Comparison of ENCODE assay signal across 9 cellular contexts in genomic region chr6:70956191-70956450, GRCh38. TPM values are rescaled to one million over a fixed set of nuclear protein-coding genes. Genes with fewer than 3 reads are reported as not detected.
DNase-seq lines count a peak whose midpoint lies in the region; ATAC-seq and TF ChIP-seq lines count a peak whose summit lies in the region.
"Had no signal": no experiment of that assay in that cellular context is flagged by ENCODE, and none has a peak within 500 bp of the region (broad histone marks: within the 10 kb centered on the region; RNA-seq: fewer than 3 reads in every experiment).

No MANE protein-coding gene starts in this region.

- H3K9me3 ChIP-seq in SJSA1 (replicated peaks): no peaks in the 10 kb centered on the region
- no peaks in the 10 kb centered on the region for H3K9me3 ChIP-seq in heart right ventricle

- H3K9me3 Mint-ChIP-seq in stimulated activated effector memory CD8-positive, alpha-beta T cell treated with anti-CD3 and anti-CD28 coated beads, Interleukin-12 subunit alpha, Interleukin-12 subunit beta, amount 100 ng/mL, for 72 hours: no peaks in the 10 kb centered on the region

- DNase-seq in SJSA1 (ENCODE audit: low read depth in 1 of 2, low spot score in 2 of 2) (no peak), heart right ventricle (no peak), anterior cingulate cortex (lab: John Stamatoyannopoulos, UW) (no peak), GOT3 (lab: John Stamatoyannopoulos, UW) (no peak), posterior vena cava (ENCODE audit: low spot score) (no peak)
- no peak for DNase-seq in stimulated activated effector memory CD8-positive, alpha-beta T cell treated with anti-CD3 and anti-CD28 coated beads, Interleukin-12 subunit alpha, Interleukin-12 subunit beta, amount 100 ng/mL, for 72 hours (ENCODE audit: low spot score in 2 of 2)
- DNase-seq in activated CD8-positive, alpha-beta memory T cell treated with anti-CD3 and anti-CD28 coated beads, Interleukin-2, amount 50 U/mL, for 4 hours: no peak

- TF ChIP-seq CTCF in heart right ventricle (IDR thresholded peaks at IDR 0.05): peak in 2 of 9 donors; percentile 11 to 22

- H3K27ac ChIP-seq in SJSA1: no peak overlapping the region
- H3K27ac ChIP-seq in heart right ventricle: no peak overlapping the region

- 0 to 1% methylated on average over 27 of the region's 27 CpGs for WGBS in heart right ventricle, 2 donors

- peak overlapping the region; percentile 54 for H3K27ac Mint-ChIP-seq in stimulated activated effector memory CD8-positive, alpha-beta T cell treated with anti-CD3 and anti-CD28 coated beads, Interleukin-12 subunit alpha, Interleukin-12 subunit beta, amount 100 ng/mL, for 72 hours

- peaks cover 24% of the 10 kb centered on the region for H3K4me1 Mint-ChIP-seq in stimulated activated effector memory CD8-positive, alpha-beta T cell treated with anti-CD3 and anti-CD28 coated beads, Interleukin-12 subunit alpha, Interleukin-12 subunit beta, amount 100 ng/mL, for 72 hours

- intact Hi-C loops in heart right ventricle (cut with DNase I): loop anchor here in 6 of 10 donors (2.0 to 10.0 kb wide), 6 partner anchors 71 to 411 kb away; no protein-coding TSS in a partner anchor
- intact Hi-C loops in posterior vena cava (cut with DNase I): no loop called here

- H3K36me3 ChIP-seq in SJSA1 (no peaks in the 10 kb centered on the region), heart right ventricle (no peaks in the 10 kb centered on the region)

- H3K4me1 ChIP-seq in SJSA1 (replicated peaks): peaks cover 18% of the 10 kb centered on the region
- peaks cover 6 to 24% (median 15%) of the 10 kb centered on the region in 9 donors for H3K4me1 ChIP-seq in heart right ventricle

- ATAC-seq in GM21528 (IDR thresholded peaks at IDR 0.05; ENCODE audit: low FRiP score, unreplicated experiment) (peak; percentile 26), heart right ventricle (peak in 2 of 8 donors; percentile 18 to 51)
- ATAC-seq in stimulated activated effector memory CD8-positive, alpha-beta T cell treated with anti-CD3 and anti-CD28 coated beads, Interleukin-12 subunit alpha, Interleukin-12 subunit beta, amount 100 ng/mL, for 72 hours: no peak

- H3K27me3 ChIP-seq in SJSA1 (replicated peaks) (peaks cover 57% of the 10 kb centered on the region), heart right ventricle (peaks cover 8 to 88% (median 43%) of the 10 kb centered on the region in 7 donors)

- H3K4me3 Mint-ChIP-seq in stimulated activated effector memory CD8-positive, alpha-beta T cell treated with anti-CD3 and anti-CD28 coated beads, Interleukin-12 subunit alpha, Interleukin-12 subunit beta, amount 100 ng/mL, for 72 hours: peak overlapping the region; percentile 82

- no peaks in the 10 kb centered on the region for H3K36me3 Mint-ChIP-seq in stimulated activated effector memory CD8-positive, alpha-beta T cell treated with anti-CD3 and anti-CD28 coated beads, Interleukin-12 subunit alpha, Interleukin-12 subunit beta, amount 100 ng/mL, for 72 hours

- H3K4me3 ChIP-seq in SJSA1 (peak overlapping the region; percentile 21), heart right ventricle (peak overlapping the region; percentile 49 to 66 (median 60))

RNA-seq across cellular contexts. Expression of gene B3GAT2, which starts 0.7 kb away (rescaled TPM):
- total RNA-seq in SJSA1 (2014; rRNA removed; shearing (Covaris generic)): not detected in 2 replicates
- total RNA-seq in heart right ventricle (under 1 TPM in 1 of 10 donors, not detected in 9; 0.05 TPM), posterior vena cava (under 1 TPM in 1 of 2 donors, not detected in 1; 0.05 TPM)
- polyA plus RNA-seq in heart right ventricle: under 1 TPM in 1 of 2 donors, not detected in 1; 0.10 TPM
- total RNA-seq: RPMI7951 had no signal

Comparison
In these comparisons a context has a peak if more than half of its experiments do, and no peak if none do; other contexts are left out.
1. intact Hi-C loops: an anchor here in heart right ventricle (2.0 to 10.0 kb wide); none called in posterior vena cava.